In genomic region chr5:136734638-136735037, GRCh38 we compare ENCODE assay signal across 14 cellular contexts.
"Had no signal": no experiment of that assay in that cellular context is flagged by ENCODE, and none has a peak within 500 bp of the region (broad histone marks: within the 10 kb centered on the region; RNA-seq: fewer than 3 reads in every experiment).

No MANE protein-coding gene starts in this region.

- H3K4me2 ChIP-seq: hepatocyte had no signal

- H3K4me3 ChIP-seq: hepatocyte, ovary, upper lobe of right lung had no signal

- ATAC-seq: foreskin keratinocyte; left colon; naive thymus-derived CD4-positive, alpha-beta T cell; right cardiac atrium; upper lobe of right lung had no signal

- H3K9me3 ChIP-seq: neutrophil, ovary, upper lobe of right lung had no signal

- H3K36me3 ChIP-seq: neutrophil, ovary, upper lobe of right lung had no signal

- H3K27me3 ChIP-seq: foreskin keratinocyte, hepatocyte, neutrophil, ovary, upper lobe of right lung had no signal

- H3K27ac ChIP-seq: foreskin keratinocyte, hepatocyte, neutrophil, ovary, upper lobe of right lung had no signal

- H2AFZ ChIP-seq: hepatocyte had no signal

- H3K79me2 ChIP-seq: hepatocyte had no signal

- DNase-seq: cerebellar nuclear complex; dermis blood vessel endothelial cell; erythroblast; foreskin keratinocyte; left colon; naive thymus-derived CD4-positive, alpha-beta T cell; ovary; right cardiac atrium; small intestine; stimulated activated CD4-positive, alpha-beta T cell treated with anti-CD3 and anti-CD28 coated beads, Interleukin-2, amount 100 ng/mL, for 48 hours; stimulated activated naive CD4-positive, alpha-beta T cell treated with Interleukin-2 at 50 U/mL for 16 hours; upper lobe of right lung had no signal

- H3K4me3 Mint-ChIP-seq: naive thymus-derived CD4-positive, alpha-beta T cell had no signal

- H3K27ac Mint-ChIP-seq: naive thymus-derived CD4-positive, alpha-beta T cell had no signal

- H3K4me1 Mint-ChIP-seq: naive thymus-derived CD4-positive, alpha-beta T cell had no signal

- H3K4me1 ChIP-seq: foreskin keratinocyte, upper lobe of right lung had no signal
